In genomic region chr7:3408814-3409595, GRCh38 we compare ENCODE assay signal across 1 cellular context.
TF ChIP-seq lines count a peak whose summit lies in the region.

No MANE protein-coding gene starts in this region.

TF ChIP-seq in HEK293, 187 proteins besides CTCF, POLR2A, EP300 and RAD21 (continued from another document):
- TF ChIP-seq PRDM6 (tag by site-specific recombination; IDR thresholded peaks at IDR 0.05): peak; percentile 78; the same call in 1 of the 2 replicates
- no peak for TF ChIP-seq ZBTB26 (tag by site-specific recombination; optimal IDR thresholded peaks at IDR 0.05)
- peak; percentile 76 for TF ChIP-seq WT1 (tag by site-specific recombination; IDR thresholded peaks at IDR 0.05)
- 0 out of 2 replicates have a peak, but pooled peaks have one; percentile 15 for TF ChIP-seq PRDM10 (tag by site-specific recombination; IDR thresholded peaks at IDR 0.05)
- TF ChIP-seq ELK4 (IDR thresholded peaks at IDR 0.05; ENCODE audit: borderline replicate concordance, low read depth, low read length): no peak
- no peak for TF ChIP-seq ZNF580 (tag by site-specific recombination; IDR thresholded peaks at IDR 0.05)
- TF ChIP-seq TSHZ1 (tag by site-specific recombination; IDR thresholded peaks at IDR 0.05; ENCODE audit: borderline replicate concordance): 0 out of 2 replicates have a peak, but pooled peaks have one; percentile 42
- no peak for TF ChIP-seq PRDM4 (tag by site-specific recombination; IDR thresholded peaks at IDR 0.05)
- no peak for TF ChIP-seq IKZF3 (tag by site-specific recombination; IDR thresholded peaks at IDR 0.05)
